In genomic region chr11:31340903-31341572, GRCh38 we compare ENCODE assay signal across 8 cellular contexts. TPM values are rescaled to one million over a fixed set of nuclear protein-coding genes. Genes with fewer than 3 reads are reported as not detected.
DNase-seq lines count a peak whose midpoint lies in the region; ATAC-seq and TF ChIP-seq lines count a peak whose summit lies in the region.

No MANE protein-coding gene starts in this region.

- no peaks in the 10 kb centered on the region for H3K36me3 ChIP-seq in IMR-90 (ENCODE audit: control insufficient read depth, insufficient read depth, low read length)

- BruUV-seq in IMR-90 (replicated peaks; lab: Mats Ljungman, UMichigan), result no TSS peak

- DNase-seq in activated naive CD4-positive, alpha-beta T cell treated with anti-CD3 and anti-CD28 coated beads for 36 hours, result peak; percentile 15
- no peak for DNase-seq in activated naive CD4-positive, alpha-beta T cell treated with Interleukin-2 at 50 U/mL for 16 hours
- DNase-seq in IMR-90 (peak; percentile 41), left colon (no peak), NCI-H510A treated with DMSO at 0.1 percent for 48 hours (lab: John Stamatoyannopoulos, UW) (no peak)
- DNase-seq in activated CD4-positive, alpha-beta T cell treated with anti-CD3 and anti-CD28 coated beads, Interleukin-2, amount 10 ng/mL, durations not matched to agents 24 days and 14 days, result peak; percentile 69
- DNase-seq in activated effector memory CD4-positive, alpha-beta T cell treated with Interleukin-2 at 50 U/mL for 16 hours, result no peak

- no peaks in the 10 kb centered on the region for H3K9me3 Mint-ChIP-seq in activated naive CD4-positive, alpha-beta T cell treated with anti-CD3 and anti-CD28 coated beads for 36 hours
- no peaks in the 10 kb centered on the region for H3K9me3 Mint-ChIP-seq in activated CD4-positive, alpha-beta T cell treated with anti-CD3 and anti-CD28 coated beads, Interleukin-2, amount 10 ng/mL, durations not matched to agents 24 days and 14 days

- no peak overlapping the region for H3K56ac ChIP-seq in IMR-90 (ENCODE audit: extremely low read depth, insufficient read depth, low read length)

- no peak for TF ChIP-seq POLR2A in IMR-90 (IDR thresholded peaks at IDR 0.05; ENCODE audit: low read depth, low read length)

- no peak overlapping the region for H3K23ac ChIP-seq in IMR-90 (ENCODE audit: low read depth, low read length)

- peak; percentile 46; the same call in 1 of the 2 replicates for ATAC-seq in IMR-90 (ENCODE audit: low read depth)
- ATAC-seq in left colon, result peak; percentile 41
- no peak for ATAC-seq in GM21737 (IDR thresholded peaks at IDR 0.05; ENCODE audit: unreplicated experiment)

- no peak overlapping the region for H2BK15ac ChIP-seq in IMR-90 (ENCODE audit: low read depth, low read length)

- H3K36me3 Mint-ChIP-seq in activated naive CD4-positive, alpha-beta T cell treated with anti-CD3 and anti-CD28 coated beads for 36 hours (ENCODE audit: low read depth), result no peaks in the 10 kb centered on the region
- no peaks in the 10 kb centered on the region for H3K36me3 Mint-ChIP-seq in activated CD4-positive, alpha-beta T cell treated with anti-CD3 and anti-CD28 coated beads, Interleukin-2, amount 10 ng/mL, durations not matched to agents 24 days and 14 days (ENCODE audit: low read depth)

- H3K9me3 ChIP-seq in IMR-90 (ENCODE audit: control insufficient read depth, insufficient read depth, low read length), result no peaks in the 10 kb centered on the region

- no peaks in the 10 kb centered on the region for H3K27me3 ChIP-seq in IMR-90 (ENCODE audit: control insufficient read depth, insufficient read depth, low read length)

- TF ChIP-seq CTCF in IMR-90 (conservative IDR thresholded peaks at IDR 0.05; ENCODE audit: low read depth, low read length), result peak; percentile 55

- no peak overlapping the region for H2BK20ac ChIP-seq in IMR-90 (ENCODE audit: low read depth, low read length)

- TF ChIP-seq RAD21 in IMR-90 (IDR thresholded peaks at IDR 0.05; ENCODE audit: low read length), result peak; percentile 45

- no peak overlapping the region for H3K14ac ChIP-seq in IMR-90 (replicated peaks; ENCODE audit: low read depth, low read length)

- dilution Hi-C loops in IMR-90 (cut with HindIII; ENCODE audit: low sequenced_read_pairs, unreplicated experiment), result no loop called here

- no peak overlapping the region for H2BK5ac ChIP-seq in IMR-90 (ENCODE audit: low read depth, low read length, poor library complexity, severe bottlenecking)

- no peak overlapping the region for H3K18ac ChIP-seq in IMR-90 (ENCODE audit: low read depth, low read length)

- no peak overlapping the region for H3K27ac Mint-ChIP-seq in activated naive CD4-positive, alpha-beta T cell treated with anti-CD3 and anti-CD28 coated beads for 36 hours
- no peak overlapping the region for H3K27ac Mint-ChIP-seq in activated CD4-positive, alpha-beta T cell treated with anti-CD3 and anti-CD28 coated beads, Interleukin-2, amount 10 ng/mL, durations not matched to agents 24 days and 14 days

- CTCF ChIA-PET in activated naive CD4-positive, alpha-beta T cell treated with anti-CD3 and anti-CD28 coated beads for 36 hours (lab: Charles Lee), result interaction anchor here (0.8 to 1.6 kb wide), 3 partner anchors 25 to 712 kb away, joined by 3 to 5 read pairs (median 4); no protein-coding TSS in a partner anchor
- CTCF ChIA-PET in IMR-90 (lab: Yijun Ruan, JAX), result interaction anchor here (0.6 to 1.4 kb wide), 5 partner anchors 8 to 834 kb away, joined by 3 to 8 read pairs (median 4); no protein-coding TSS in a partner anchor

- no peak overlapping the region for H3K27ac ChIP-seq in IMR-90 (ENCODE audit: insufficient read depth, low read length)

- H4K91ac ChIP-seq in IMR-90 (ENCODE audit: insufficient read depth, low read depth, low read length), result no peak overlapping the region

- POLR2A ChIA-PET in IMR-90 (lab: Charles Lee; ENCODE audit: unreplicated experiment), result no interaction called here

- H3K4me2 ChIP-seq in IMR-90 (ENCODE audit: low read depth, low read length), result no peak overlapping the region

- H2BK120ac ChIP-seq in IMR-90 (ENCODE audit: low read depth, low read length), result no peak overlapping the region

- H2AK9ac ChIP-seq in IMR-90 (replicated peaks; ENCODE audit: low read depth, low read length, poor library complexity), result no peak overlapping the region

- no peak overlapping the region for H2AFZ ChIP-seq in IMR-90 (replicated peaks; ENCODE audit: low read length, poor library complexity)

- H3K4me3 ChIP-seq in IMR-90 (ENCODE audit: insufficient read depth, low read depth, low read length), result no peak overlapping the region

- no peak overlapping the region for H2AK5ac ChIP-seq in IMR-90 (ENCODE audit: low read depth, low read length)

- H4K5ac ChIP-seq in IMR-90 (ENCODE audit: low read depth, low read length), result no peak overlapping the region

- WGBS in IMR-90 (ENCODE audit: extremely low coverage in 2 of 2, insufficient read length in 1 of 2), 2 experiments, result 100% methylated on average over 1 of the region's 5 CpGs; no CpG with 5 or more reads in 1 of the 2 experiments

- H3K4me3 Mint-ChIP-seq in activated naive CD4-positive, alpha-beta T cell treated with anti-CD3 and anti-CD28 coated beads for 36 hours, result no peak overlapping the region
- H3K4me3 Mint-ChIP-seq in activated CD4-positive, alpha-beta T cell treated with anti-CD3 and anti-CD28 coated beads, Interleukin-2, amount 10 ng/mL, durations not matched to agents 24 days and 14 days, result no peak overlapping the region

- no peaks in the 10 kb centered on the region for H3K4me1 Mint-ChIP-seq in activated naive CD4-positive, alpha-beta T cell treated with anti-CD3 and anti-CD28 coated beads for 36 hours (ENCODE audit: low read depth)
- no peaks in the 10 kb centered on the region for H3K4me1 Mint-ChIP-seq in activated CD4-positive, alpha-beta T cell treated with anti-CD3 and anti-CD28 coated beads, Interleukin-2, amount 10 ng/mL, durations not matched to agents 24 days and 14 days

- peaks cover 16% of the 10 kb centered on the region for H3K27me3 Mint-ChIP-seq in activated naive CD4-positive, alpha-beta T cell treated with anti-CD3 and anti-CD28 coated beads for 36 hours (ENCODE audit: low read depth)
- H3K27me3 Mint-ChIP-seq in activated CD4-positive, alpha-beta T cell treated with anti-CD3 and anti-CD28 coated beads, Interleukin-2, amount 10 ng/mL, durations not matched to agents 24 days and 14 days, result peaks cover 6% of the 10 kb centered on the region

- no peak overlapping the region for H4K8ac ChIP-seq in IMR-90 (ENCODE audit: low read depth in 2 of 2, low read length in 2 of 2)

- in situ Hi-C loops in IMR-90 (cut with MboI; ENCODE audit: low sequenced_read_pairs), result no loop called here

- no peak overlapping the region for H3K9ac ChIP-seq in IMR-90 (ENCODE audit: low read depth, low read length)

- no peaks in the 10 kb centered on the region for H3K79me1 ChIP-seq in IMR-90 (ENCODE audit: low read depth in 1 of 2, low read length in 2 of 2)

- H3K4me1 ChIP-seq in IMR-90 (ENCODE audit: control insufficient read depth, insufficient read depth, low read length), result no peaks in the 10 kb centered on the region

- no peak overlapping the region for H3K4ac ChIP-seq in IMR-90 (ENCODE audit: low read depth, low read length)

- intact Hi-C loops in activated naive CD4-positive, alpha-beta T cell treated with anti-CD3 and anti-CD28 coated beads for 36 hours (cut with micrococcal nuclease), result loop anchor here (1.0 to 10.0 kb wide), 3 partner anchors 14 to 616 kb away; no protein-coding TSS in a partner anchor
- intact Hi-C loops in IMR-90 (cut with micrococcal nuclease) (loop anchor here (1.0 to 10.0 kb wide), 3 partner anchors 534 to 836 kb away; no protein-coding TSS in a partner anchor), left colon (cut with DNase I, micrococcal nuclease) (no loop called here)
- intact Hi-C loops in activated CD4-positive, alpha-beta T cell treated with anti-CD3 and anti-CD28 coated beads, Interleukin-2, amount 10 ng/mL, durations not matched to agents 24 days and 14 days (cut with micrococcal nuclease), result loop anchor here (5.0 kb wide), 1 partner anchor 616 kb away; no protein-coding TSS in a partner anchor

- no peaks in the 10 kb centered on the region for H4K20me1 ChIP-seq in IMR-90 (ENCODE audit: insufficient read depth, low read length)

- H3K9me1 ChIP-seq in IMR-90 (ENCODE audit: insufficient read depth, low read length), result no peaks in the 10 kb centered on the region

TF ChIP-seq in IMR-90, 13 proteins besides CTCF, POLR2A, EP300 and RAD21:
- TF ChIP-seq SMC3 (IDR thresholded peaks at IDR 0.05; ENCODE audit: low read depth, low read length) (peak; percentile 40; the same call in 1 of the 2 replicates), RCOR1 (IDR thresholded peaks at IDR 0.05; ENCODE audit: insufficient replicate concordance, low read length) (no peak)

RNA-seq across cellular contexts. Expression of gene DCDC1, which starts 28.5 kb away (rescaled TPM):
- under 1 TPM in 1 of 2 experiments, not detected in 1; 0.25 TPM for total RNA-seq in activated naive CD4-positive, alpha-beta T cell treated with anti-CD3 and anti-CD28 coated beads for 36 hours
- under 0.01 TPM in 1 of 2 replicates, not detected in the other for total RNA-seq in IMR-90 (2012; rRNA removed)
- polyA plus RNA-seq in IMR-90 (2012; rRNA removed), result not detected in 2 replicates
- 0.03 TPM in 1 of 2 replicates, not detected in the other for polyA plus RNA-seq in IMR-90 (2012; cell fraction: cytosol; rRNA removed)
- polyA plus RNA-seq in IMR-90 (2012; cell fraction: nucleus; rRNA removed; ENCODE audit: low replicate concordance), result not detected in 2 replicates
- not detected in 2 replicates for total RNA-seq in activated CD4-positive, alpha-beta T cell treated with anti-CD3 and anti-CD28 coated beads, Interleukin-2, amount 10 ng/mL, durations not matched to agents 24 days and 14 days
- total RNA-seq in left colon, result not detected

RNA-seq across cellular contexts. Expression of gene DNAJC24, which starts 28.6 kb away (rescaled TPM):
- 10 to 100 TPM; 14.2 to 14.6 TPM for total RNA-seq in activated naive CD4-positive, alpha-beta T cell treated with anti-CD3 and anti-CD28 coated beads for 36 hours
- total RNA-seq in IMR-90 (2012; rRNA removed) (8.2 and 16.1 TPM in 2 replicates), left colon (10 to 100 TPM in 1 of 2 donors, 1 to 10 TPM in 1; 8.3 to 10.1 TPM)
- 8.1 and 8.9 TPM in 2 replicates for polyA plus RNA-seq in IMR-90 (2012; rRNA removed)
- polyA plus RNA-seq in IMR-90 (2012; cell fraction: cytosol; rRNA removed), result 1.5 and 2.4 TPM in 2 replicates
- polyA plus RNA-seq in IMR-90 (2012; cell fraction: nucleus; rRNA removed; ENCODE audit: low replicate concordance), result 4.2 and 17.0 TPM in 2 replicates
- total RNA-seq in activated CD4-positive, alpha-beta T cell treated with anti-CD3 and anti-CD28 coated beads, Interleukin-2, amount 10 ng/mL, durations not matched to agents 24 days and 14 days, result 15.8 and 19.0 TPM in 2 replicates

Comparison
In these comparisons a context has a peak if more than half of its experiments do, and no peak if none do; other contexts are left out.
1. DNase-seq: peak in activated naive CD4-positive, alpha-beta T cell treated with anti-CD3 and anti-CD28 coated beads for 36 hours (single experiment), IMR-90 (single experiment) and activated CD4-positive, alpha-beta T cell treated with anti-CD3 and anti-CD28 coated beads, Interleukin-2, amount 10 ng/mL, durations not matched to agents 24 days and 14 days (single experiment); none in activated naive CD4-positive, alpha-beta T cell treated with Interleukin-2 at 50 U/mL for 16 hours (single experiment), left colon (0 of 2), NCI-H510A treated with DMSO at 0.1 percent for 48 hours (single experiment) and activated effector memory CD4-positive, alpha-beta T cell treated with Interleukin-2 at 50 U/mL for 16 hours (single experiment).
2. intact Hi-C loops: an anchor here in activated naive CD4-positive, alpha-beta T cell treated with anti-CD3 and anti-CD28 coated beads for 36 hours (1.0 to 10.0 kb wide), IMR-90 (1.0 to 10.0 kb wide) and activated CD4-positive, alpha-beta T cell treated with anti-CD3 and anti-CD28 coated beads, Interleukin-2, amount 10 ng/mL, durations not matched to agents 24 days and 14 days (5.0 kb wide); none called in left colon.